8 cellular contexts compared by ENCODE assay signal in the genomic region with DNA sequence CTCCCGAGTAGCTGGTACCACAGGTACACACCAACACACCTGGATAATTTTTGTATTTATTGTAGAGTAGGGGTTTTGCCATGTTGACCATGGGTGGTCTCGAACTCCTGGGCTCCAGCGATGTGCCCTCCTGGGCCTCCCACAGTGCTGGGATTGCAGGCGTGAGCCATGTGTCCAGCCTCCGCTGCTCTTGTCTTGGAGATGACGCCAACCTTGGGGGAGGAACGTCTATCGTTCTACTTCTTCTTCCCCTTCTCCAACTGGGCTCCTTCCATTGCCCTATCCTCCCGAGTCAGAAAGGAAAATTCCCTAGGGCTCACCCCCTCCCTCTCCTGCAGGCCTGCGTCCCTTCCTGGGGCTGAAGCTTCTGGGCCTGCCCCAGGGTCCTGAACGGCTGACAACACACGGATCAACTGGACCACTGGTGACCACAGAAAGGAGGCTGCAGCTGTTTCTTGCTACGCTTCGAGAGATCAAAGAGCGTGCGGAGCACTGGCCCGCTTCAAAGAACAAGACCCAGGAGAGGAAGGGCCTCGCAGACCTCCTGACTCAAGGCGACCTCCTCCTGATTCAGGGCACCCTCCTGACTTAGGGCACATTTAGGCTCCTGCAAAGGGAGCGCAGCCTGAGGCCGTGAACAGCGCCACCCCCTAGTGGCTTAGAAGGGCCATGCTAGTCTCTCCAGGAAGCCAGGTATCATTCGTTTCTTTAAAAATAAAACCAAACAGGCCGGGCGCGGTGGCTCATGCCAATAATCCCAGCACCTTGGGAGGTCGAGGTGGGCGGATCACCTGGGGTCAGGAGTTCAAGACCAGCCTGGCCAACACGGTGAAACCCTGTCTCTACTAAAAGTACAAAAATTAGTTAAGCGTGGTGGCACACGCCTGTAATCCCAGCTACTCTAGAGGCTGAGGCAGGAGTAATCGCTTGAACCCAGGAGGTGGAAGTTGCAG. TPM values are rescaled to one million over a fixed set of nuclear protein-coding genes. Genes with fewer than 3 reads are reported as not detected.
A peak's percentile ranks its signal among the peaks of the same experiment; 100 is the strongest.
DNase-seq lines count a peak whose midpoint lies in the region; ATAC-seq and TF ChIP-seq lines count a peak whose summit lies in the region.

No MANE protein-coding gene starts in this region.

- H3K27me3 ChIP-seq in BJ (ENCODE audit: control insufficient read depth, insufficient read depth, low read length) = no peaks in the 10 kb centered on the region; the same call in 1 of the 2 replicates

- H3K36me3 ChIP-seq in BJ (ENCODE audit: control insufficient read depth, insufficient read depth, low read length) = no peaks in the 10 kb centered on the region

- POLR2A ChIA-PET in BJ (lab: Charles Lee) = interaction anchor here (0.7 kb wide), 1 partner anchor 18 kb away, joined by 7 read pairs; no protein-coding TSS in a partner anchor

- CTCF ChIA-PET in BJ (lab: Yijun Ruan, JAX) = interaction anchor here (0.6 to 5.5 kb wide), 14 partner anchors 10 to 566 kb away, joined by 3 to 28 read pairs (median 4); no protein-coding TSS in a partner anchor

- peak; percentile 83 for ATAC-seq in GM19043 (IDR thresholded peaks at IDR 0.05; ENCODE audit: low read depth, unreplicated experiment)
- ATAC-seq in HG03442 (IDR thresholded peaks at IDR 0.05; ENCODE audit: unreplicated experiment) = peak; percentile 79

- DNase-seq in BJ (ENCODE audit: low read depth) = no peak
- DNase-seq in T follicular helper cell (ENCODE audit: low read depth) = peak; percentile 49
- DNase-seq in activated naive CD8-positive, alpha-beta T cell treated with anti-CD3 and anti-CD28 coated beads, Interleukin-2, amount 50 U/mL, for 16 hours (ENCODE audit: low read depth, low spot score) = peak; percentile 26
- peak; percentile 76 for DNase-seq in hepatic stellate cell (ENCODE audit: low spot score)
- DNase-seq in stimulated activated CD4-positive, alpha-beta T cell treated with anti-CD3 and anti-CD28 coated beads, Interleukin-12 subunit alpha, Interleukin-12 subunit beta, amount 100 ng/mL, for 24 hours (ENCODE audit: low read depth in 2 of 2) = peak; percentile 21 to 46
- DNase-seq in NCI-H2227 (lab: John Stamatoyannopoulos, UW; ENCODE audit: unreplicated experiment) = no peak

- peak; percentile 73 for TF ChIP-seq CTCF in BJ (IDR thresholded peaks at IDR 0.05; ENCODE audit: insufficient read depth, low read depth, low read length)

- no peak overlapping the region for H3K4me3 ChIP-seq in BJ (ENCODE audit: low read depth, low read length)

RNA-seq across cellular contexts. Expression of gene HELZ, which starts 48.5 kb away (rescaled TPM):
- 8.4 and 15.1 TPM in 2 replicates for polyA plus RNA-seq in BJ (2011; rRNA removed)
- 28.0 and 28.8 TPM in 2 replicates for polyA minus RNA-seq in BJ (2011; rRNA and poly(A)+ RNA removed)

Comparison
In these comparisons a context has a peak if more than half of its experiments do, and no peak if none do; other contexts are left out.
1. DNase-seq: peak in T follicular helper cell (single experiment), activated naive CD8-positive, alpha-beta T cell treated with anti-CD3 and anti-CD28 coated beads, Interleukin-2, amount 50 U/mL, for 16 hours (single experiment), hepatic stellate cell (single experiment) and stimulated activated CD4-positive, alpha-beta T cell treated with anti-CD3 and anti-CD28 coated beads, Interleukin-12 subunit alpha, Interleukin-12 subunit beta, amount 100 ng/mL, for 24 hours (2 of 2); none in BJ (single experiment) and NCI-H2227 (single experiment).